Comparison of ENCODE assay signal across 8 cellular contexts in genomic region chr3:9715764-9716437, GRCh38. TPM values are rescaled to one million over a fixed set of nuclear protein-coding genes. Genes with fewer than 3 reads are reported as not detected.
DNase-seq lines count a peak whose midpoint lies in the region; ATAC-seq and TF ChIP-seq lines count a peak whose summit lies in the region.

No MANE protein-coding gene starts in this region.

- no peaks in the 10 kb centered on the region for H3K9me2 ChIP-seq in GM23248 (ENCODE audit: insufficient read depth)

- ATAC-seq in lung (ENCODE audit: insufficient read depth, low FRiP score) (peak; percentile 87), thoracic aorta (ENCODE audit: insufficient number of reproducible peaks, low FRiP score, low read depth) (peak; percentile 98), GM18867 (IDR thresholded peaks at IDR 0.05; ENCODE audit: unreplicated experiment) (no peak)

- H3K4me2 ChIP-seq in GM23248 (ENCODE audit: unreplicated experiment), result no peak overlapping the region

- H3K4me3 ChIP-seq in GM23248 (no peak overlapping the region), lung (no peak overlapping the region), thoracic aorta (no peak overlapping the region)

- peak; percentile 91 for DNase-seq in ACHN
- peak; percentile 96 for DNase-seq in GM23248
- peak; percentile 91 for DNase-seq in SK-MEL-5 (ENCODE audit: low read depth, low spot score)
- DNase-seq in dermis blood vessel endothelial cell, result peak; percentile 93
- peak; percentile 67 for DNase-seq in lung (ENCODE audit: low spot score)
- peak; percentile 72 for DNase-seq in thoracic aorta (ENCODE audit: low spot score)
- no peak for DNase-seq in NCI-H2196 treated with DMSO at 0.1 percent for 48 hours (lab: John Stamatoyannopoulos, UW; ENCODE audit: unreplicated experiment)

- H3K27me3 ChIP-seq in GM23248 (replicated peaks; ENCODE audit: insufficient read depth), result 0 out of 2 replicates have a peak, but pooled peaks cover 10% of the 10 kb centered on the region
- no peaks in the 10 kb centered on the region for H3K27me3 ChIP-seq in lung (ENCODE audit: control insufficient read depth, insufficient read depth)
- no peaks in the 10 kb centered on the region for H3K27me3 ChIP-seq in thoracic aorta (replicated peaks; ENCODE audit: insufficient read depth)

- in situ Hi-C loops in ACHN (cut with HindIII; ENCODE audit: low pct_ligation_motif_present, low pct_unique_long_range_greater_than_20kb, low sequenced_read_pairs) (no loop called here), GM23248 (cut with MboI) (no loop called here), SK-MEL-5 (cut with HindIII; ENCODE audit: low pct_unique_long_range_greater_than_20kb, low sequenced_read_pairs) (no loop called here)

- 17 to 19% methylated on average over 6 of the region's 6 CpGs for WGBS in GM23248 (ENCODE audit: low coverage in 1 of 2, low lambda C conversion rate in 2 of 2, missing lambda C conversion rate in 2 of 2), 2 experiments
- WGBS in lung, 2 donors, result 29 to 41% methylated on average over 6 of the region's 6 CpGs

- H3K79me2 ChIP-seq in GM23248 (ENCODE audit: insufficient read depth), result no peaks in the 10 kb centered on the region

- no peaks in the 10 kb centered on the region for H3K36me3 ChIP-seq in GM23248 (ENCODE audit: low read depth)
- H3K36me3 ChIP-seq in lung (ENCODE audit: control insufficient read depth in 2 of 2, insufficient read depth in 2 of 2, low read length in 2 of 2), result no peaks in the 10 kb centered on the region
- H3K36me3 ChIP-seq in thoracic aorta, result no peaks in the 10 kb centered on the region

- H3F3A ChIP-seq in GM23248 (ENCODE audit: insufficient read depth), result peaks cover 9% of the 10 kb centered on the region

- no peak overlapping the region for H3K27ac ChIP-seq in GM23248
- H3K27ac ChIP-seq in lung (ENCODE audit: low read depth in 1 of 2, low read length in 1 of 2), result peak overlapping the region in 1 of 2 donors; percentile 20
- H3K27ac ChIP-seq in thoracic aorta, result peak overlapping the region; percentile 24 to 74

- H2AFZ ChIP-seq in GM23248, result no peak overlapping the region

- H3K4me1 ChIP-seq in GM23248 (ENCODE audit: insufficient read depth), result peaks cover 8% of the 10 kb centered on the region
- H3K4me1 ChIP-seq in lung (ENCODE audit: control insufficient read depth in 2 of 2, insufficient read depth in 2 of 2, low read length in 2 of 2), result no peaks in the 10 kb centered on the region
- peaks cover 3 to 10% of the 10 kb centered on the region in 2 donors for H3K4me1 ChIP-seq in thoracic aorta (ENCODE audit: control insufficient read depth in 1 of 2, low read depth in 2 of 2)

- H3K9me3 ChIP-seq in GM23248 (ENCODE audit: low read depth), result no peaks in the 10 kb centered on the region
- no peaks in the 10 kb centered on the region for H3K9me3 ChIP-seq in lung (ENCODE audit: control insufficient read depth in 2 of 2, insufficient read depth in 1 of 2, low read length in 1 of 2)
- no peaks in the 10 kb centered on the region for H3K9me3 ChIP-seq in thoracic aorta

- no peak overlapping the region for H3K9ac ChIP-seq in GM23248

- H4K20me1 ChIP-seq in GM23248 (ENCODE audit: insufficient read depth), result no peaks in the 10 kb centered on the region

- TF ChIP-seq CTCF in lung (IDR thresholded peaks at IDR 0.05; ENCODE audit: control extremely low read depth, extremely low read depth) (peak; percentile 13), thoracic aorta (IDR thresholded peaks at IDR 0.05) (peak; percentile 76)

RNA-seq across cellular contexts. Expression of gene CPNE9, which starts 12.3 kb away (rescaled TPM):
- not detected in 2 replicates for total RNA-seq in GM23248 (2014; rRNA removed; shearing (Covaris generic))
- polyA plus RNA-seq in GM23248 (2016; fragmentation: Nextera tagmentation; extraction: Ambion mirVana) (not detected in 2 replicates), lung (under 1 TPM; 0.11 to 0.16 TPM)
- 0.53 and 0.79 TPM in 2 replicates for total RNA-seq in SK-MEL-5 (2014; rRNA removed; shearing (Covaris generic))
- 0.05 and 3.7 TPM in 2 replicates for polyA plus RNA-seq in SK-MEL-5 (2015; cell fraction: cytosol; rRNA removed)
- 0.37 TPM in 1 of 2 replicates, not detected in the other for polyA plus RNA-seq in SK-MEL-5 (2015; cell fraction: nucleus; rRNA removed)
- total RNA-seq in dermis blood vessel endothelial cell (not detected in 2 replicates), lung (under 1 TPM in 1 of 2 donors, not detected in 1; 0.34 TPM), thoracic aorta (not detected)

RNA-seq across cellular contexts. Expression of gene BRPF1, which starts 15.6 kb away (rescaled TPM):
- 16.3 and 18.3 TPM in 2 replicates for total RNA-seq in GM23248 (2014; rRNA removed; shearing (Covaris generic))
- 7.3 and 10.4 TPM in 2 replicates for polyA plus RNA-seq in GM23248 (2016; fragmentation: Nextera tagmentation; extraction: Ambion mirVana)
- 17.7 and 18.8 TPM in 2 replicates for total RNA-seq in SK-MEL-5 (2014; rRNA removed; shearing (Covaris generic))
- polyA plus RNA-seq in SK-MEL-5 (2015; cell fraction: cytosol; rRNA removed), result 19.4 and 25.8 TPM in 2 replicates
- 28.1 and 36.4 TPM in 2 replicates for polyA plus RNA-seq in SK-MEL-5 (2015; cell fraction: nucleus; rRNA removed)
- total RNA-seq in dermis blood vessel endothelial cell, result 24.8 and 29.3 TPM in 2 replicates
- 10 to 100 TPM; 18.4 to 26.4 TPM for total RNA-seq in lung
- polyA plus RNA-seq in lung, result 10 to 100 TPM in 1 of 2 donors, 1 to 10 TPM in 1; 8.3 to 13.7 TPM
- 10 to 100 TPM; 16.4 to 21.0 TPM for total RNA-seq in thoracic aorta

RNA-seq across cellular contexts. Expression of gene OGG1, which starts 33.9 kb away (rescaled TPM):
- total RNA-seq in GM23248 (2014; rRNA removed; shearing (Covaris generic)), result 18.0 and 36.5 TPM in 2 replicates
- polyA plus RNA-seq in GM23248 (2016; fragmentation: Nextera tagmentation; extraction: Ambion mirVana) (23.0 and 24.6 TPM in 2 replicates), lung (10 to 100 TPM; 13.2 to 17.3 TPM)
- total RNA-seq in SK-MEL-5 (2014; rRNA removed; shearing (Covaris generic)), result 11.0 and 16.0 TPM in 2 replicates
- polyA plus RNA-seq in SK-MEL-5 (2015; cell fraction: cytosol; rRNA removed), result 17.3 and 26.8 TPM in 2 replicates
- 27.5 and 47.7 TPM in 2 replicates for polyA plus RNA-seq in SK-MEL-5 (2015; cell fraction: nucleus; rRNA removed)
- total RNA-seq in dermis blood vessel endothelial cell (15.5 and 16.6 TPM in 2 replicates), lung (10 to 100 TPM; 29.3 to 31.2 TPM), thoracic aorta (10 to 100 TPM; 23.0 to 26.3 TPM)

RNA-seq across cellular contexts. Expression of gene CAMK1, which starts 53.8 kb away (rescaled TPM):
- total RNA-seq in GM23248 (2014; rRNA removed; shearing (Covaris generic)), result 26.9 and 30.6 TPM in 2 replicates
- 27.7 and 28.3 TPM in 2 replicates for polyA plus RNA-seq in GM23248 (2016; fragmentation: Nextera tagmentation; extraction: Ambion mirVana)
- total RNA-seq in SK-MEL-5 (2014; rRNA removed; shearing (Covaris generic)), result 0.19 and 0.32 TPM in 2 replicates
- 0.10 and 1.1 TPM in 2 replicates for polyA plus RNA-seq in SK-MEL-5 (2015; cell fraction: cytosol; rRNA removed)
- 0.67 and 0.68 TPM in 2 replicates for polyA plus RNA-seq in SK-MEL-5 (2015; cell fraction: nucleus; rRNA removed)
- total RNA-seq in dermis blood vessel endothelial cell, result 34.7 and 40.3 TPM in 2 replicates
- 10 to 100 TPM; 21.7 to 35.0 TPM for total RNA-seq in lung
- 10 to 100 TPM; 30.5 to 43.9 TPM for polyA plus RNA-seq in lung
- 10 to 100 TPM; 50.9 to 69.7 TPM for total RNA-seq in thoracic aorta
